8 cellular contexts compared by ENCODE assay signal in the genomic region with DNA sequence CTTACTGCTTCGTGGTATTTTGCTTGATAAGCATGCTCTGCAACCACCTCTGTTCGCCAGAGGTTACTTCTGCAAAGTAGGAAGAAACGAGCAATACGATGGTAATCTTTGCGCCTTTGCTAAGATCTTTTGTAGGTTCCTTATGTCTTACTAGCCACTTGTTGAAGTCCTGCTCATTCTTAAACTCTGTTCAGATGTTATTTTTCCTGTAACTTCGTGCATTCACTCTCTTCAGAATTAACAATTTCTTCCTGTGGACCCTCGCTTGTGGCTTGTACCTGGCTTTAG. TPM values are rescaled to one million over a fixed set of nuclear protein-coding genes. Genes with fewer than 3 reads are reported as not detected.
A peak's percentile ranks its signal among the peaks of the same experiment; 100 is the strongest.
DNase-seq lines count a peak whose midpoint lies in the region; ATAC-seq and TF ChIP-seq lines count a peak whose summit lies in the region.

No MANE protein-coding gene starts in this region.

- peaks cover 9% of the 10 kb centered on the region for H3K4me1 Mint-ChIP-seq in neural progenitor cell

- H3K4me1 ChIP-seq in BE2C (no peaks in the 10 kb centered on the region), duodenal mucosa (ENCODE audit: control insufficient read depth in 1 of 2, insufficient read depth in 2 of 2, low read length in 2 of 2) (peaks cover 12 to 14% of the 10 kb centered on the region in 2 donors), neural progenitor cell (peaks cover 17% of the 10 kb centered on the region)

- DNase-seq in BE2C (no peak), NCI-H774 (lab: John Stamatoyannopoulos, UW) (peak; percentile 63), neural progenitor cell (ENCODE audit: low spot score) (no peak), NCI-H524 treated with DMSO at 0.1 percent for 48 hours (lab: John Stamatoyannopoulos, UW) (no peak)
- no peak for DNase-seq in stimulated activated CD4-positive, alpha-beta T cell treated with anti-CD3 and anti-CD28 coated beads, Interleukin-1b, Interleukin-23, amount 100 ng/mL, for 48 hours

- peak overlapping the region; percentile 99 for H3K4me3 ChIP-seq in BE2C (ENCODE audit: low read depth, low read length)
- H3K4me3 ChIP-seq in duodenal mucosa (ENCODE audit: low read depth in 1 of 2, low read length in 2 of 2) = peak overlapping the region; percentile 81 to 93
- H3K4me3 ChIP-seq in neural progenitor cell = peak overlapping the region; percentile 84

- peaks cover 51% of the 10 kb centered on the region for H3K79me2 ChIP-seq in neural progenitor cell (ENCODE audit: low read depth)

- H3K27me3 ChIP-seq in BE2C = no peaks in the 10 kb centered on the region
- no peaks in the 10 kb centered on the region for H3K27me3 ChIP-seq in duodenal mucosa (ENCODE audit: control insufficient read depth in 1 of 2, insufficient read depth in 2 of 2, low read length in 2 of 2)
- no peaks in the 10 kb centered on the region for H3K27me3 ChIP-seq in neural progenitor cell

- peak overlapping the region; percentile 98 for H2AFZ ChIP-seq in neural progenitor cell (replicated peaks)

- peak overlapping the region; percentile 97 for H3K27ac ChIP-seq in duodenal mucosa (ENCODE audit: low read depth, low read length)
- peak overlapping the region; percentile 100 for H3K27ac ChIP-seq in neural progenitor cell

- H4K20me1 ChIP-seq in neural progenitor cell (ENCODE audit: low read depth) = peaks cover 31% of the 10 kb centered on the region

- peak overlapping the region; percentile 96 for H3K27ac Mint-ChIP-seq in neural progenitor cell

- H3K9ac ChIP-seq in duodenal mucosa (ENCODE audit: low read depth in 1 of 2, low read length in 2 of 2) (peak overlapping the region; percentile 81 to 88), neural progenitor cell (peak overlapping the region; percentile 1)

- H3K4me2 ChIP-seq in neural progenitor cell = peak overlapping the region; percentile 89

- no peaks in the 10 kb centered on the region for H3K27me3 Mint-ChIP-seq in neural progenitor cell (ENCODE audit: insufficient read depth, low read depth)

- TF ChIP-seq CTCF in BE2C (IDR thresholded peaks at IDR 0.05; ENCODE audit: low read depth, low read length) = no peak
- no peak for TF ChIP-seq CTCF in neural progenitor cell (IDR thresholded peaks at IDR 0.05)

- peaks cover 13% of the 10 kb centered on the region for H3K36me3 Mint-ChIP-seq in neural progenitor cell

- H3K9me3 Mint-ChIP-seq in neural progenitor cell = peaks cover 5% of the 10 kb centered on the region

- H3K36me3 ChIP-seq in BE2C (peaks cover 10% of the 10 kb centered on the region), duodenal mucosa (ENCODE audit: control insufficient read depth in 1 of 2, insufficient read depth in 2 of 2, low read length in 2 of 2) (peaks cover 4 to 9% of the 10 kb centered on the region in 2 donors), neural progenitor cell (no peaks in the 10 kb centered on the region)

- H3F3A ChIP-seq in neural progenitor cell (ENCODE audit: low read depth) = peaks cover 20% of the 10 kb centered on the region

- H3K9me3 ChIP-seq in BE2C (no peaks in the 10 kb centered on the region), duodenal mucosa (ENCODE audit: control insufficient read depth in 1 of 2, low read length in 2 of 2) (no peaks in the 10 kb centered on the region), neural progenitor cell (ENCODE audit: low read depth) (no peaks in the 10 kb centered on the region)

- ATAC-seq in GM19455 (IDR thresholded peaks at IDR 0.05; ENCODE audit: unreplicated experiment) = peak; percentile 17
- no peak for ATAC-seq in GM21825 (IDR thresholded peaks at IDR 0.05; ENCODE audit: unreplicated experiment)

- H3K4me3 Mint-ChIP-seq in neural progenitor cell = peak overlapping the region; percentile 95

RNA-seq across cellular contexts. Expression of a gene that starts 0.8 kb away (rescaled TPM):
- polyA plus RNA-seq in BE2C (2012; ENCODE audit: insufficient read depth, insufficient read length, low read depth) = 257 TPM
- 113 and 124 TPM in 2 replicates for total RNA-seq in neural progenitor cell (ENCODE audit: low replicate concordance)

RNA-seq across cellular contexts. Expression of a gene that starts 35.9 kb away (rescaled TPM):
- 48.9 TPM for polyA plus RNA-seq in BE2C (2012; ENCODE audit: insufficient read depth, insufficient read length, low read depth)
- 62.7 and 90.4 TPM in 2 replicates for total RNA-seq in neural progenitor cell (ENCODE audit: low replicate concordance)

RNA-seq across cellular contexts. Expression of a gene that starts 39.1 kb away (rescaled TPM):
- 1.6 TPM for polyA plus RNA-seq in BE2C (2012; ENCODE audit: insufficient read depth, insufficient read length, low read depth)
- total RNA-seq in neural progenitor cell (ENCODE audit: low replicate concordance) = 4.7 and 26.9 TPM in 2 replicates
